Comparison of ENCODE assay signal across 9 cellular contexts in the genomic region with DNA sequence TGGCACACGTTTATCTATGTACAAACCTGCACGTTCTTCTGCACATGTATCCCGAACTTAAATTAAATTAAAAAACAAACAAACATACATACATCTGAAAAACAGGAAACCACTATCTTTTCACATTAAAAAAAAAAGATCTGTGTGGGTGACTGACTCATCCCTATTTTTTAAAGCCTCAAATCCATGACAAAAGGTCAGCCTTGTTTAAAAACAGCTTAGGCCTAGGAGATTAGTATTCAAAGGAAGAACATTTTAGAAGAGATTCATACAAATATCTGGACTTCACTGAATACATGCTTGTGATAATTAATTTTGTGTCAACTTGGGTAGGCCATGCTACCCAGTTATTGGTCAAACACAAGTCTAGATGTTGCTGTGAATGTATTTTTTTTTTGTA.
"Had no signal": no experiment of that assay in that cellular context is flagged by ENCODE, and none has a peak within 500 bp of the region (broad histone marks: within the 10 kb centered on the region; RNA-seq: fewer than 3 reads in every experiment).

No MANE protein-coding gene starts in this region.

- DNase-seq: activated naive CD4-positive, alpha-beta T cell treated with anti-CD3 and anti-CD28 coated beads, Interleukin-2, amount 10 ng/mL, durations not matched to agents 7 days and 5 days; activated T-cell treated with anti-CD3 and anti-CD28 coated beads for 4 hours; glutamatergic neuron; hypothalamus; mesendoderm; nephron progenitor cell; stimulated activated naive CD8-positive, alpha-beta T cell treated with anti-CD3 and anti-CD28 coated beads, Interleukin-15, Interleukin-2, amounts not matched to agents 100 U/mL and 50 U/mL, for 24 hours; trophoblast cell had no signal

- H3K27ac ChIP-seq: right atrium auricular region had no signal

- H3K27me3 ChIP-seq: right atrium auricular region had no signal

- H3K4me3 ChIP-seq: right atrium auricular region had no signal

- H3K9me3 ChIP-seq: right atrium auricular region had no signal

- H3K36me3 ChIP-seq: right atrium auricular region had no signal
